Comparison of ENCODE assay signal across 18 cellular contexts in the genomic region with DNA sequence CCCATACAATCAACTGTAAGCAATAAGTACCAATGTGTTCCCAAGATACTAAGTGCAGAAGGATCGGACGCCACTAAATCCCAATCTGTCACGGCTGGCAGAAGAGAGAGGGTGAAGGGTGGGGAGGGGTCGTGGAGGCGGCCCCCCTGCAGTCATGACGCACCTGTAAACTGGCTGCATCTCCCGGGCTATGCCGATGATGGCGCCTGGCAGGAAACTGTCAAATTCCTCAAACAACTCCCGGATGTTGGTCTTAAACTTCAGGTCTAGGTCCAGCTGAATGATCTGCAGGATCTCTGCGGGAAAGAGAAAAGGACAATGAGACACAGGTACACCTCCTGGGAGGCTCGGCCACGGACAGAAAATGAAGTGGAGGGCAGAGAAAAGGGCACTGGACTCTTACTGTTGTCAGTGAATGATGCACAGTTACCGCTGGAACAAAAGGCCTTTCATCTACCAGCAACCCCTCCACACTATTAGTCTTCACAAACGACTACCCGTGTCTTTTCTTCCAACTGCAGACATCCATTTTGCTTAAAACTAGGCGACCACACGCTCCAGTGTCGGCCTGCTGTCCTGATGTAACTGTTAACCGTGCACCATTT.
A peak's percentile ranks its signal among the peaks of the same experiment; 100 is the strongest.
DNase-seq lines count a peak whose midpoint lies in the region; ATAC-seq and TF ChIP-seq lines count a peak whose summit lies in the region.
"Had no signal": no experiment of that assay in that cellular context is flagged by ENCODE, and none has a peak within 500 bp of the region (broad histone marks: within the 10 kb centered on the region; RNA-seq: fewer than 3 reads in every experiment).

No MANE protein-coding gene starts in this region.

- peaks cover 47% of the 10 kb centered on the region for H3K4me1 ChIP-seq in GM23338 (ENCODE audit: insufficient read depth)
- peaks cover 0 to 55% (median 20%) of the 10 kb centered on the region in 4 donors for H3K4me1 ChIP-seq in tibial nerve

- no peak overlapping the region for H3K4me3 Mint-ChIP-seq in GM23338
- no peak overlapping the region for H3K4me3 Mint-ChIP-seq in stimulated activated memory B cell treated with anti-CD40 and anti-IgM and Interleukin-4, amounts not matched to agents 10 μg/mL and 1 μg/mL and 100 μg/mL, for 72 hours
- H3K4me3 Mint-ChIP-seq: activated CD8-positive, alpha-beta memory T cell treated with anti-CD3 and anti-CD28 coated beads, Interleukin-2, amount 10 ng/mL, durations not matched to agents 7 days and 5 days; dendritic cell treated with granulocyte-macrophage colony-stimulating factor and Interleukin-4, amounts not matched to agents 40 ng/mL and 50 ng/mL, for 4 days; T-cell had no signal

- no peaks in the 10 kb centered on the region for H3K36me3 ChIP-seq in GM23338 (ENCODE audit: insufficient read depth)
- H3K36me3 ChIP-seq in tibial nerve, result no peaks in the 10 kb centered on the region
- H3K36me3 ChIP-seq: pancreas, thyroid gland had no signal

- peaks cover 69% of the 10 kb centered on the region for H3K4me1 Mint-ChIP-seq in GM23338
- peaks cover 86% of the 10 kb centered on the region for H3K4me1 Mint-ChIP-seq in stimulated activated memory B cell treated with anti-CD40 and anti-IgM and Interleukin-4, amounts not matched to agents 10 μg/mL and 1 μg/mL and 100 μg/mL, for 72 hours

- no peaks in the 10 kb centered on the region for H3K27me3 ChIP-seq in GM23338 (ENCODE audit: insufficient read depth)
- H3K27me3 ChIP-seq in tibial nerve, result no peaks in the 10 kb centered on the region
- H3K27me3 ChIP-seq: pancreas, thyroid gland had no signal

- DNase-seq in GM23338 (ENCODE audit: low spot score) (no peak), medulla oblongata (ENCODE audit: extremely low spot score) (peak; percentile 76), tibial nerve (ENCODE audit: low spot score in 2 of 2) (no peak), MV-4-11 (lab: John Stamatoyannopoulos, UW) (no peak), iPS-NIHi7 (ENCODE audit: extremely low spot score) (no peak)
- DNase-seq: activated CD4-positive, CD25-positive, alpha-beta regulatory T cell; activated CD8-positive, alpha-beta memory T cell treated with anti-CD3 and anti-CD28 coated beads, Interleukin-2, amount 10 ng/mL, durations not matched to agents 7 days and 5 days; activated gamma-delta T cell treated with Interleukin-2 at 50 U/mL for 16 hours; NCI-H748 treated with DMSO at 0.1 percent for 48 hours; pancreas; stimulated activated CD4-positive, alpha-beta T cell treated with anti-CD3 and anti-CD28 coated beads, Interleukin-15, amount 100 ng/mL, for 24 hours; T-cell; thyroid gland had no signal

- H4K20me1 ChIP-seq in GM23338 (replicated peaks; ENCODE audit: insufficient read depth), result no peaks in the 10 kb centered on the region

- peaks cover 19% of the 10 kb centered on the region for H3K79me2 ChIP-seq in GM23338 (replicated peaks; ENCODE audit: insufficient read depth)

- no peak for TF ChIP-seq EP300 in tibial nerve (IDR thresholded peaks at IDR 0.05)

- no peak for ATAC-seq in GM23338
- ATAC-seq in stimulated activated memory B cell treated with anti-CD40 and anti-IgM and Interleukin-4, amounts not matched to agents 10 μg/mL and 1 μg/mL and 100 μg/mL, for 72 hours, result no peak
- no peak for ATAC-seq in GM18870 (IDR thresholded peaks at IDR 0.05; ENCODE audit: unreplicated experiment)
- ATAC-seq: activated CD8-positive, alpha-beta memory T cell treated with anti-CD3 and anti-CD28 coated beads, Interleukin-2, amount 10 ng/mL, durations not matched to agents 7 days and 5 days; pancreas; T-cell had no signal

- H3K27ac ChIP-seq in GM23338 (ENCODE audit: low read depth) (no peak overlapping the region), angular gyrus (ENCODE audit: low read depth, low read length) (peak overlapping the region; percentile 78), tibial nerve (peak overlapping the region in 1 of 4 donors; percentile 55)

- H3K36me3 Mint-ChIP-seq in GM23338 (ENCODE audit: low read depth), result peaks cover 4% of the 10 kb centered on the region; the same call in 1 of the 3 replicates
- H3K36me3 Mint-ChIP-seq in stimulated activated memory B cell treated with anti-CD40 and anti-IgM and Interleukin-4, amounts not matched to agents 10 μg/mL and 1 μg/mL and 100 μg/mL, for 72 hours, result no peaks in the 10 kb centered on the region
- H3K36me3 Mint-ChIP-seq: activated CD8-positive, alpha-beta memory T cell treated with anti-CD3 and anti-CD28 coated beads, Interleukin-2, amount 10 ng/mL, durations not matched to agents 7 days and 5 days; memory B cell had no signal

- no peaks in the 10 kb centered on the region for H3K9me3 ChIP-seq in tibial nerve
- H3K9me3 ChIP-seq: pancreas, thyroid gland had no signal

- no peak for TF ChIP-seq POLR2A in tibial nerve (IDR thresholded peaks at IDR 0.05)

- H3K4me3 ChIP-seq in GM23338 (no peak overlapping the region), tibial nerve (no peak overlapping the region)
- H3K4me3 ChIP-seq: pancreas, thyroid gland had no signal

- WGBS in tibial nerve, 2 donors, result 71 to 75% methylated on average over 20 of the region's 20 CpGs

- H3K9me2 ChIP-seq in GM23338 (ENCODE audit: insufficient read depth), result no peaks in the 10 kb centered on the region

- peaks cover 4% of the 10 kb centered on the region for H3K27me3 Mint-ChIP-seq in GM23338 (ENCODE audit: insufficient read depth, low read depth, poor library complexity)
- no peaks in the 10 kb centered on the region for H3K27me3 Mint-ChIP-seq in stimulated activated memory B cell treated with anti-CD40 and anti-IgM and Interleukin-4, amounts not matched to agents 10 μg/mL and 1 μg/mL and 100 μg/mL, for 72 hours
- H3K27me3 Mint-ChIP-seq: activated CD8-positive, alpha-beta memory T cell treated with anti-CD3 and anti-CD28 coated beads, Interleukin-2, amount 10 ng/mL, durations not matched to agents 7 days and 5 days; dendritic cell treated with granulocyte-macrophage colony-stimulating factor and Interleukin-4, amounts not matched to agents 40 ng/mL and 50 ng/mL, for 4 days; memory B cell; T-cell had no signal

- no peak overlapping the region for H3K4me2 ChIP-seq in GM23338

- no peak overlapping the region for H2AFZ ChIP-seq in GM23338

- TF ChIP-seq CTCF in GM23338 (conservative IDR thresholded peaks at IDR 0.05; ENCODE audit: low read depth in 2 of 2) (no peak), tibial nerve (IDR thresholded peaks at IDR 0.05) (no peak)

- no peaks in the 10 kb centered on the region for H3K9me3 Mint-ChIP-seq in GM23338
- no peaks in the 10 kb centered on the region for H3K9me3 Mint-ChIP-seq in stimulated activated memory B cell treated with anti-CD40 and anti-IgM and Interleukin-4, amounts not matched to agents 10 μg/mL and 1 μg/mL and 100 μg/mL, for 72 hours
- H3K9me3 Mint-ChIP-seq: dendritic cell treated with granulocyte-macrophage colony-stimulating factor and Interleukin-4, amounts not matched to agents 40 ng/mL and 50 ng/mL, for 4 days; memory B cell; T-cell had no signal

- peak overlapping the region; percentile 73; the same call in 1 of the 2 replicates for H3K27ac Mint-ChIP-seq in GM23338
- H3K27ac Mint-ChIP-seq in stimulated activated memory B cell treated with anti-CD40 and anti-IgM and Interleukin-4, amounts not matched to agents 10 μg/mL and 1 μg/mL and 100 μg/mL, for 72 hours, result peak overlapping the region; percentile 90
- H3K27ac Mint-ChIP-seq: activated CD8-positive, alpha-beta memory T cell treated with anti-CD3 and anti-CD28 coated beads, Interleukin-2, amount 10 ng/mL, durations not matched to agents 7 days and 5 days; dendritic cell treated with granulocyte-macrophage colony-stimulating factor and Interleukin-4, amounts not matched to agents 40 ng/mL and 50 ng/mL, for 4 days; T-cell had no signal

- H3F3A ChIP-seq in GM23338 (replicated peaks; ENCODE audit: low read depth), result no peaks in the 10 kb centered on the region

TF ChIP-seq in GM23338, 12 proteins besides CTCF, POLR2A, EP300 and RAD21:
- no peak for TF ChIP-seq POLR2AphosphoS5 (IDR thresholded peaks at IDR 0.05; ENCODE audit: low read depth)
- TF ChIP-seq ZNF331 (CRISPR knock-in tag; IDR thresholded peaks at IDR 0.05; ENCODE audit: low read depth), result no peak
- no peak for TF ChIP-seq ZNF114 (CRISPR knock-in tag; IDR thresholded peaks at IDR 0.05)
- TF ChIP-seq JUNB (IDR thresholded peaks at IDR 0.05; ENCODE audit: unreplicated experiment), result no peak
- TF ChIP-seq STAT1 (IDR thresholded peaks at IDR 0.05; ENCODE audit: unreplicated experiment), result no peak
- no peak for TF ChIP-seq NANOG (IDR thresholded peaks at IDR 0.05; ENCODE audit: borderline replicate concordance)
- TF ChIP-seq, protein P1, sequence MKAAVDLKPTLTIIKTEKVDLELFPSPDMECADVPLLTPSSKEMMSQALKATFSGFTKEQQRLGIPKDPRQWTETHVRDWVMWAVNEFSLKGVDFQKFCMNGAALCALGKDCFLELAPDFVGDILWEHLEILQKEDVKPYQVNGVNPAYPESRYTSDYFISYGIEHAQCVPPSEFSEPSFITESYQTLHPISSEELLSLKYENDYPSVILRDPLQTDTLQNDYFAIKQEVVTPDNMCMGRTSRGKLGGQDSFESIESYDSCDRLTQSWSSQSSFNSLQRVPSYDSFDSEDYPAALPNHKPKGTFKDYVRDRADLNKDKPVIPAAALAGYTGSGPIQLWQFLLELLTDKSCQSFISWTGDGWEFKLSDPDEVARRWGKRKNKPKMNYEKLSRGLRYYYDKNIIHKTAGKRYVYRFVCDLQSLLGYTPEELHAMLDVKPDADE (IDR thresholded peaks at IDR 0.05), result no peak
TF ChIP-seq in GM23338: peak in this region for 0.
